11 cellular contexts compared by ENCODE assay signal in genomic region chr16:25691519-25692091, GRCh38. TPM values are rescaled to one million over a fixed set of nuclear protein-coding genes. Genes with fewer than 3 reads are reported as not detected.
DNase-seq lines count a peak whose midpoint lies in the region; ATAC-seq lines count a peak whose summit lies in the region.
"Had no signal": no experiment of that assay in that cellular context is flagged by ENCODE, and none has a peak within 500 bp of the region (broad histone marks: within the 10 kb centered on the region; RNA-seq: fewer than 3 reads in every experiment).

TSS of gene HS3ST4 (plus strand) at chr16:25691959.

- peak in 1 of 2 donors; percentile 17 for DNase-seq in trophoblast cell
- no peak for DNase-seq in cortex of kidney (lab: John Stamatoyannopoulos, UW)
- no peak for DNase-seq in NCI-H187 (lab: John Stamatoyannopoulos, UW)
- DNase-seq in HPDE6-E6E7 (ENCODE audit: extremely low spot score), result no peak
- DNase-seq: activated CD4-positive, alpha-beta T cell treated with anti-CD3 and anti-CD28 coated beads, Interleukin-2, amount 10 ng/mL, durations not matched to agents 7 days and 5 days; right lobe of liver; tibial artery had no signal

- no peak within 1 kb of the TSS for H3K27ac ChIP-seq in esophagus (ENCODE audit: low read depth in 2 of 2, low read length in 1 of 2)
- H3K27ac ChIP-seq in trophoblast cell (ENCODE audit: low read depth, low read length), result no peak within 1 kb of the TSS
- H3K27ac ChIP-seq: right lobe of liver, tibial artery had no signal

- H3K9ac ChIP-seq in ES-I3 (ENCODE audit: low read depth, low read length) (peak within 1 kb of the TSS; percentile 84), trophoblast cell (ENCODE audit: low read length) (no peak within 1 kb of the TSS)

- H3K4me3 ChIP-seq in esophagus (ENCODE audit: low read depth in 1 of 2, low read length in 2 of 2), result peak within 1 kb of the TSS; percentile 26 to 55
- H3K4me3 ChIP-seq in trophoblast cell (ENCODE audit: low read depth, low read length), result peak within 1 kb of the TSS; percentile 73

- no peak within 1 kb of the TSS for H2AK5ac ChIP-seq in trophoblast cell (ENCODE audit: low read length)

- no peak within 1 kb of the TSS for H3K23ac ChIP-seq in trophoblast cell (ENCODE audit: low read length)

- H4K12ac ChIP-seq in trophoblast cell (ENCODE audit: low read depth, low read length), result peak within 1 kb of the TSS; percentile 59

- no peaks in the 10 kb centered on the region for H3K36me3 ChIP-seq in ES-I3 (ENCODE audit: insufficient read depth, low read length)
- H3K36me3 ChIP-seq in esophagus (ENCODE audit: control insufficient read depth in 2 of 2, insufficient read depth in 2 of 2, low read length in 1 of 2), result no peaks in the 10 kb centered on the region
- no peaks in the 10 kb centered on the region for H3K36me3 ChIP-seq in trophoblast cell (ENCODE audit: control insufficient read depth in 1 of 2, insufficient read depth in 2 of 2, low read length in 2 of 2)
- H3K36me3 ChIP-seq: right lobe of liver, tibial artery had no signal

- H3K4me2 ChIP-seq in trophoblast cell (ENCODE audit: low read length), result peak within 1 kb of the TSS; percentile 95

- H3K18ac ChIP-seq in trophoblast cell (ENCODE audit: low read length), result peak within 1 kb of the TSS; percentile 3

- no peaks in the 10 kb centered on the region for H3K36me3 Mint-ChIP-seq in IgD-negative memory B cell

- H3K79me2 ChIP-seq in trophoblast cell (ENCODE audit: control insufficient read depth, insufficient read depth, low read length, poor library complexity), result no peaks in the 10 kb centered on the region

- peak within 1 kb of the TSS in 3 of 4 donors; percentile 21 to 81 (median 65) for H3K4me3 Mint-ChIP-seq in IgD-negative memory B cell
- H3K4me3 Mint-ChIP-seq: activated CD4-positive, alpha-beta T cell treated with anti-CD3 and anti-CD28 coated beads, Interleukin-2, amount 10 ng/mL, durations not matched to agents 7 days and 5 days had no signal

- ATAC-seq in GM21576 (IDR thresholded peaks at IDR 0.05; ENCODE audit: unreplicated experiment), result no peak

- H3K9me3 Mint-ChIP-seq in IgD-negative memory B cell, result no peaks in the 10 kb centered on the region
- H3K9me3 Mint-ChIP-seq: activated CD4-positive, alpha-beta T cell treated with anti-CD3 and anti-CD28 coated beads, Interleukin-2, amount 10 ng/mL, durations not matched to agents 7 days and 5 days had no signal

- H3K27ac Mint-ChIP-seq in IgD-negative memory B cell, result peak within 1 kb of the TSS in 1 of 3 donors; percentile 74
- H3K27ac Mint-ChIP-seq: activated CD4-positive, alpha-beta T cell treated with anti-CD3 and anti-CD28 coated beads, Interleukin-2, amount 10 ng/mL, durations not matched to agents 7 days and 5 days had no signal

- no peak within 1 kb of the TSS for H3K14ac ChIP-seq in trophoblast cell (ENCODE audit: low read length)

- peak within 1 kb of the TSS; percentile 44 for H4K8ac ChIP-seq in trophoblast cell (ENCODE audit: low read depth, low read length)

- H3K4me1 ChIP-seq in ES-I3 (ENCODE audit: insufficient read depth, low read length), result peaks cover 13% of the 10 kb centered on the region
- peaks cover 3 to 5% of the 10 kb centered on the region in 2 donors for H3K4me1 ChIP-seq in esophagus (ENCODE audit: control insufficient read depth in 2 of 2, insufficient read depth in 2 of 2, low read length in 1 of 2)
- peaks cover 14 to 16% of the 10 kb centered on the region in 2 experiments for H3K4me1 ChIP-seq in trophoblast cell (ENCODE audit: control insufficient read depth in 1 of 2, insufficient read depth in 2 of 2, low read length in 2 of 2)
- H3K4me1 ChIP-seq: right lobe of liver had no signal

- peaks cover 33% of the 10 kb centered on the region for H3K27me3 Mint-ChIP-seq in IgD-negative memory B cell

- H3K79me1 ChIP-seq in trophoblast cell (ENCODE audit: low read length), result peaks cover 4% of the 10 kb centered on the region

- H2AFZ ChIP-seq in trophoblast cell (ENCODE audit: insufficient read depth, low read length, poor library complexity), result peak within 1 kb of the TSS; percentile 30

- WGBS in esophagus, 2 donors, result 1 to 2% methylated on average over 24 to 56 of the region's 58 CpGs
- no CpG with 5 or more reads among the region's 58 CpGs for WGBS in trophoblast cell (ENCODE audit: extremely low coverage, insufficient coverage, insufficient read length)

- H3K4ac ChIP-seq in trophoblast cell (ENCODE audit: low read depth, low read length), result peak within 1 kb of the TSS; percentile 7

- H3K9me3 ChIP-seq in ES-I3 (ENCODE audit: control insufficient read depth, insufficient read depth, low read length) (no peaks in the 10 kb centered on the region), esophagus (ENCODE audit: control insufficient read depth in 2 of 2, insufficient read depth in 1 of 2, low read depth in 1 of 2, low read length in 1 of 2) (peaks cover 0 to under 1% of the 10 kb centered on the region in 2 donors), trophoblast cell (ENCODE audit: insufficient read depth, low read depth, low read length) (no peaks in the 10 kb centered on the region)
- H3K9me3 ChIP-seq: right lobe of liver, tibial artery had no signal

- no peak within 1 kb of the TSS for H2BK5ac ChIP-seq in trophoblast cell (ENCODE audit: low read depth, low read length, poor library complexity)

- no peak within 1 kb of the TSS for H2BK12ac ChIP-seq in trophoblast cell (ENCODE audit: low read length)

- H2BK120ac ChIP-seq in trophoblast cell (ENCODE audit: insufficient read depth, low read length, poor library complexity), result no peak within 1 kb of the TSS

- peak within 1 kb of the TSS; percentile 13 for H4K91ac ChIP-seq in trophoblast cell (ENCODE audit: low read depth, low read length)

- peaks cover 0 to 5% (median 2%) of the 10 kb centered on the region in 3 donors for H3K4me1 Mint-ChIP-seq in IgD-negative memory B cell

- H3K27me3 ChIP-seq in esophagus (ENCODE audit: control insufficient read depth in 1 of 2, insufficient read depth in 2 of 2, low read length in 2 of 2), result peaks cover 3 to 10% of the 10 kb centered on the region in 2 donors
- H3K27me3 ChIP-seq in trophoblast cell (ENCODE audit: insufficient read depth, low read length), result peaks cover 25% of the 10 kb centered on the region

RNA-seq across cellular contexts. Expression of gene HS3ST4, which starts in this region (rescaled TPM):
- polyA plus RNA-seq in IgD-negative memory B cell (not detected), esophagus (under 1 TPM; 0.08 to 0.16 TPM)
- polyA plus RNA-seq in trophoblast cell (2013), result 1.3 and 1.5 TPM in 2 replicates
